ENCODE assay signal across 8 cellular contexts in genomic region chr3:43451670-43452254, GRCh38.
"Had no signal": no experiment of that assay in that cellular context is flagged by ENCODE, and none has a peak within 500 bp of the region (broad histone marks: within the 10 kb centered on the region; RNA-seq: fewer than 3 reads in every experiment).

No MANE protein-coding gene starts in this region.

- DNase-seq: GDM1, GF-D8 had no signal

- ATAC-seq: GM12878 had no signal

- FAIRE-seq: G401.6, GM12878, GM12891, GM12892, GM18507, GM19239 had no signal

- H3K4me3 ChIP-seq: GM12878 had no signal
